18 cellular contexts compared by ENCODE assay signal in genomic region chr16:30434852-30435251, GRCh38. TPM values are rescaled to one million over a fixed set of nuclear protein-coding genes. Genes with fewer than 3 reads are reported as not detected.
DNase-seq lines count a peak whose midpoint lies in the region; ATAC-seq and TF ChIP-seq lines count a peak whose summit lies in the region.
"Had no signal": no experiment of that assay in that cellular context is flagged by ENCODE, and none has a peak within 500 bp of the region (broad histone marks: within the 10 kb centered on the region; RNA-seq: fewer than 3 reads in every experiment).

No MANE protein-coding gene starts in this region.

- no peaks in the 10 kb centered on the region for H3K9me3 Mint-ChIP-seq in activated T-helper 1 cell treated with anti-CD3 and anti-CD28 coated beads, Interleukin-12 subunit alpha, Interleukin-12 subunit beta, Interleukin-2, Interleukin-4 antibody, amounts not matched to agents 30 ng/mL and 10 ng/mL and 1 ng/mL, durations not matched to agents 14 hours and 24 hours and 36 hours
- H3K9me3 Mint-ChIP-seq in osteocyte (ENCODE audit: unreplicated experiment): no peaks in the 10 kb centered on the region
- H3K9me3 Mint-ChIP-seq: natural killer cell treated with Interleukin-12 subunit alpha and Interleukin-12 subunit beta and Interleukin-15 and Interleukin-18, amount 100 ng/mL, for 72 hours had no signal

- peak; percentile 58 for ATAC-seq in stimulated activated naive CD8-positive, alpha-beta T cell treated with anti-CD3 and anti-CD28 coated beads, Interleukin-15, Interleukin-2, amounts not matched to agents 100 U/mL and 50 U/mL, for 24 hours
- ATAC-seq in GM21390 (IDR thresholded peaks at IDR 0.05; ENCODE audit: unreplicated experiment): no peak
- ATAC-seq: gastroesophageal sphincter; lower lobe of right lung; natural killer cell treated with Interleukin-12 subunit alpha and Interleukin-12 subunit beta and Interleukin-15 and Interleukin-18, amount 100 ng/mL, for 72 hours had no signal

- H3K27ac Mint-ChIP-seq in activated T-helper 1 cell treated with anti-CD3 and anti-CD28 coated beads, Interleukin-12 subunit alpha, Interleukin-12 subunit beta, Interleukin-2, Interleukin-4 antibody, amounts not matched to agents 30 ng/mL and 10 ng/mL and 1 ng/mL, durations not matched to agents 14 hours and 24 hours and 36 hours: peak overlapping the region; percentile 76
- H3K27ac Mint-ChIP-seq in osteocyte (ENCODE audit: unreplicated experiment): no peak overlapping the region

- H3K27me3 ChIP-seq in dorsolateral prefrontal cortex: no peaks in the 10 kb centered on the region
- H3K27me3 ChIP-seq: gastroesophageal sphincter, vagina had no signal

- H3K4me3 Mint-ChIP-seq in activated T-helper 1 cell treated with anti-CD3 and anti-CD28 coated beads, Interleukin-12 subunit alpha, Interleukin-12 subunit beta, Interleukin-2, Interleukin-4 antibody, amounts not matched to agents 30 ng/mL and 10 ng/mL and 1 ng/mL, durations not matched to agents 14 hours and 24 hours and 36 hours: peak overlapping the region; percentile 0
- no peak overlapping the region for H3K4me3 Mint-ChIP-seq in osteocyte (ENCODE audit: unreplicated experiment)
- H3K4me3 Mint-ChIP-seq: natural killer cell treated with Interleukin-12 subunit alpha and Interleukin-12 subunit beta and Interleukin-15 and Interleukin-18, amount 100 ng/mL, for 72 hours had no signal

- H3K4me3 ChIP-seq in dorsolateral prefrontal cortex: no peak overlapping the region
- H3K4me3 ChIP-seq: gastroesophageal sphincter, lower lobe of right lung, prostate gland, vagina had no signal

- no peaks in the 10 kb centered on the region for H3K27me3 Mint-ChIP-seq in activated T-helper 1 cell treated with anti-CD3 and anti-CD28 coated beads, Interleukin-12 subunit alpha, Interleukin-12 subunit beta, Interleukin-2, Interleukin-4 antibody, amounts not matched to agents 30 ng/mL and 10 ng/mL and 1 ng/mL, durations not matched to agents 14 hours and 24 hours and 36 hours (ENCODE audit: insufficient read depth)
- H3K27me3 Mint-ChIP-seq in osteocyte (ENCODE audit: unreplicated experiment): peaks cover 24% of the 10 kb centered on the region
- H3K27me3 Mint-ChIP-seq: natural killer cell treated with Interleukin-12 subunit alpha and Interleukin-12 subunit beta and Interleukin-15 and Interleukin-18, amount 100 ng/mL, for 72 hours had no signal

- intact Hi-C loops in activated T-helper 1 cell treated with anti-CD3 and anti-CD28 coated beads, Interleukin-12 subunit alpha, Interleukin-12 subunit beta, Interleukin-2, Interleukin-4 antibody, amounts not matched to agents 30 ng/mL and 10 ng/mL and 1 ng/mL, durations not matched to agents 14 hours and 24 hours and 36 hours (cut with micrococcal nuclease): loop anchor here (1.0 kb wide), 1 partner anchor 37 kb away; the partner anchor contains the start of gene ITGAL
- intact Hi-C loops in dorsolateral prefrontal cortex (cut with DNase I): no loop called here

- TF ChIP-seq CTCF in osteocyte (IDR thresholded peaks at IDR 0.05): no peak
- TF ChIP-seq CTCF in dorsolateral prefrontal cortex (IDR thresholded peaks at IDR 0.05 in 54 of 56, conservative IDR thresholded peaks at IDR 0.05 in 2 of 56; ENCODE audit: low read depth in 1 of 56, partially characterized antibody in 56 of 56): no peak

- H3K4me1 Mint-ChIP-seq in activated T-helper 1 cell treated with anti-CD3 and anti-CD28 coated beads, Interleukin-12 subunit alpha, Interleukin-12 subunit beta, Interleukin-2, Interleukin-4 antibody, amounts not matched to agents 30 ng/mL and 10 ng/mL and 1 ng/mL, durations not matched to agents 14 hours and 24 hours and 36 hours (ENCODE audit: low read depth): peaks cover 21% of the 10 kb centered on the region
- H3K4me1 Mint-ChIP-seq in osteocyte (ENCODE audit: unreplicated experiment): no peaks in the 10 kb centered on the region

- no peak overlapping the region for H3K27ac ChIP-seq in dorsolateral prefrontal cortex
- H3K27ac ChIP-seq: gastroesophageal sphincter, lower lobe of right lung, prostate gland, vagina had no signal

- no peaks in the 10 kb centered on the region for H3K36me3 Mint-ChIP-seq in activated T-helper 1 cell treated with anti-CD3 and anti-CD28 coated beads, Interleukin-12 subunit alpha, Interleukin-12 subunit beta, Interleukin-2, Interleukin-4 antibody, amounts not matched to agents 30 ng/mL and 10 ng/mL and 1 ng/mL, durations not matched to agents 14 hours and 24 hours and 36 hours (ENCODE audit: low read depth)
- H3K36me3 Mint-ChIP-seq in osteocyte (ENCODE audit: unreplicated experiment): no peaks in the 10 kb centered on the region
- H3K36me3 Mint-ChIP-seq: natural killer cell treated with Interleukin-12 subunit alpha and Interleukin-12 subunit beta and Interleukin-15 and Interleukin-18, amount 100 ng/mL, for 72 hours had no signal

- peak; percentile 78 for DNase-seq in activated effector memory CD4-positive, alpha-beta T cell treated with anti-CD3 and anti-CD28 coated beads, Interleukin-2, amount 50 U/mL, for 16 hours
- DNase-seq in activated effector memory CD4-positive, alpha-beta T cell treated with Interleukin-2 at 50 U/mL for 16 hours: no peak
- DNase-seq in activated T-helper 1 cell treated with anti-CD3 and anti-CD28 coated beads, Interleukin-12 subunit alpha, Interleukin-12 subunit beta, Interleukin-2, Interleukin-4 antibody, amounts not matched to agents 30 ng/mL and 10 ng/mL and 1 ng/mL, durations not matched to agents 14 hours and 24 hours and 36 hours (ENCODE audit: low spot score): no peak
- peak; percentile 31 to 66 for DNase-seq in stimulated activated CD4-positive, alpha-beta T cell treated with anti-CD3 and anti-CD28 coated beads, Interleukin-12 subunit alpha, Interleukin-12 subunit beta, amount 100 ng/mL, for 24 hours (ENCODE audit: low read depth in 2 of 2)
- DNase-seq in stimulated activated naive CD8-positive, alpha-beta T cell treated with anti-CD3 and anti-CD28 coated beads, Interleukin-15, Interleukin-2, amounts not matched to agents 100 U/mL and 50 U/mL, for 24 hours: peak; percentile 78
- DNase-seq in osteocyte (ENCODE audit: extremely low spot score, unreplicated experiment) (no peak), dorsolateral prefrontal cortex (no peak)
- DNase-seq: amygdala, Calu3, KG1, lower lobe of right lung, NCI-H1105 treated with DMSO at 0.1 percent for 48 hours, NCI-H2227 treated with DMSO at 0.1 percent for 48 hours had no signal

RNA-seq across cellular contexts. Expression of gene DCTPP1, which starts 5.0 kb away (rescaled TPM):
- total RNA-seq in activated T-helper 1 cell treated with anti-CD3 and anti-CD28 coated beads, Interleukin-12 subunit alpha, Interleukin-12 subunit beta, Interleukin-2, Interleukin-4 antibody, amounts not matched to agents 30 ng/mL and 10 ng/mL and 1 ng/mL, durations not matched to agents 14 hours and 24 hours and 36 hours: 173 and 178 TPM in 2 replicates
- total RNA-seq in osteocyte (26.8 and 30.3 TPM in 2 replicates), dorsolateral prefrontal cortex (10 to 100 TPM; 10.5 to 35.8 (median 21.2) TPM)

RNA-seq across cellular contexts. Expression of gene SEPHS2, which starts 10.8 kb away (rescaled TPM):
- total RNA-seq in activated T-helper 1 cell treated with anti-CD3 and anti-CD28 coated beads, Interleukin-12 subunit alpha, Interleukin-12 subunit beta, Interleukin-2, Interleukin-4 antibody, amounts not matched to agents 30 ng/mL and 10 ng/mL and 1 ng/mL, durations not matched to agents 14 hours and 24 hours and 36 hours: 83.4 and 87.2 TPM in 2 replicates
- total RNA-seq in osteocyte: 41.2 and 42.5 TPM in 2 replicates
- 10 to 100 TPM; 16.0 to 51.0 (median 28.6) TPM for total RNA-seq in dorsolateral prefrontal cortex

RNA-seq across cellular contexts. Expression of gene ZNF771, which starts 27.4 kb away (rescaled TPM):
- total RNA-seq in activated T-helper 1 cell treated with anti-CD3 and anti-CD28 coated beads, Interleukin-12 subunit alpha, Interleukin-12 subunit beta, Interleukin-2, Interleukin-4 antibody, amounts not matched to agents 30 ng/mL and 10 ng/mL and 1 ng/mL, durations not matched to agents 14 hours and 24 hours and 36 hours: 8.1 and 8.9 TPM in 2 replicates
- 12.6 and 12.7 TPM in 2 replicates for total RNA-seq in osteocyte
- total RNA-seq in dorsolateral prefrontal cortex: 10 to 100 TPM; 15.2 to 48.7 (median 27.1) TPM

RNA-seq across cellular contexts. Expression of gene ITGAL, which starts 37.7 kb away (rescaled TPM):
- 259 and 287 TPM in 2 replicates for total RNA-seq in activated T-helper 1 cell treated with anti-CD3 and anti-CD28 coated beads, Interleukin-12 subunit alpha, Interleukin-12 subunit beta, Interleukin-2, Interleukin-4 antibody, amounts not matched to agents 30 ng/mL and 10 ng/mL and 1 ng/mL, durations not matched to agents 14 hours and 24 hours and 36 hours
- total RNA-seq in osteocyte (not detected in 2 replicates), dorsolateral prefrontal cortex (10 to 100 TPM in 4 of 120 experiments, 1 to 10 TPM in 115, under 1 TPM in 1; 0.68 to 12.1 (median 4.2) TPM)
- total RNA-seq: Calu3 had no signal

RNA-seq across cellular contexts. Expression of gene ZNF48, which starts 39.6 kb away (rescaled TPM):
- 20.2 and 21.4 TPM in 2 replicates for total RNA-seq in activated T-helper 1 cell treated with anti-CD3 and anti-CD28 coated beads, Interleukin-12 subunit alpha, Interleukin-12 subunit beta, Interleukin-2, Interleukin-4 antibody, amounts not matched to agents 30 ng/mL and 10 ng/mL and 1 ng/mL, durations not matched to agents 14 hours and 24 hours and 36 hours
- total RNA-seq in osteocyte (12.7 and 13.2 TPM in 2 replicates), dorsolateral prefrontal cortex (10 to 100 TPM; 10.1 to 24.9 (median 16.6) TPM)

Comparison
In these comparisons a context has a peak if more than half of its experiments do, and no peak if none do; other contexts are left out.
1. DNase-seq: peak in activated effector memory CD4-positive, alpha-beta T cell treated with anti-CD3 and anti-CD28 coated beads, Interleukin-2, amount 50 U/mL, for 16 hours (single experiment), stimulated activated CD4-positive, alpha-beta T cell treated with anti-CD3 and anti-CD28 coated beads, Interleukin-12 subunit alpha, Interleukin-12 subunit beta, amount 100 ng/mL, for 24 hours (2 of 2) and stimulated activated naive CD8-positive, alpha-beta T cell treated with anti-CD3 and anti-CD28 coated beads, Interleukin-15, Interleukin-2, amounts not matched to agents 100 U/mL and 50 U/mL, for 24 hours (single experiment); none in activated effector memory CD4-positive, alpha-beta T cell treated with Interleukin-2 at 50 U/mL for 16 hours (single experiment), activated T-helper 1 cell treated with anti-CD3 and anti-CD28 coated beads, Interleukin-12 subunit alpha, Interleukin-12 subunit beta, Interleukin-2, Interleukin-4 antibody, amounts not matched to agents 30 ng/mL and 10 ng/mL and 1 ng/mL, durations not matched to agents 14 hours and 24 hours and 36 hours (single experiment), osteocyte (single experiment) and dorsolateral prefrontal cortex (0 of 10).